Comparison of ENCODE assay signal across 8 cellular contexts in genomic region chr14:103512701-103513611, GRCh38. TPM values are rescaled to one million over a fixed set of nuclear protein-coding genes. Genes with fewer than 3 reads are reported as not detected.
DNase-seq lines count a peak whose midpoint lies in the region; ATAC-seq lines count a peak whose summit lies in the region.

No MANE protein-coding gene starts in this region.

- H3K36me3 ChIP-seq in neuronal stem cell (replicated peaks in 1 of 2; ENCODE audit: control insufficient read depth in 2 of 2, insufficient read depth in 2 of 2, low read length in 2 of 2), result peaks cover 10 to 50% of the 10 kb centered on the region in 2 donors

- H3K4me1 ChIP-seq in neuronal stem cell (ENCODE audit: control insufficient read depth in 2 of 2, insufficient read depth in 1 of 2, low read depth in 1 of 2, low read length in 2 of 2), result peaks cover 7 to 14% of the 10 kb centered on the region in 2 donors

- peak overlapping the region; percentile 40 for H2AK5ac ChIP-seq in neuronal stem cell (ENCODE audit: low read depth, low read length)

- no peak overlapping the region for H3K4ac ChIP-seq in neuronal stem cell (ENCODE audit: low read length)

- H3K18ac ChIP-seq in neuronal stem cell (ENCODE audit: low read length), result peak overlapping the region; percentile 82

- no peak overlapping the region for H2BK12ac ChIP-seq in neuronal stem cell (ENCODE audit: low read length)

- H3K14ac ChIP-seq in neuronal stem cell (ENCODE audit: low read length), result peak overlapping the region; percentile 79

- H3K4me2 ChIP-seq in neuronal stem cell (ENCODE audit: insufficient read depth, low read length, poor library complexity, severe bottlenecking), result no peak overlapping the region

- no peak overlapping the region for H2BK5ac ChIP-seq in neuronal stem cell (ENCODE audit: low read length)

- ATAC-seq in esophagus mucosa (peak; percentile 92), HG02610 (IDR thresholded peaks at IDR 0.05; ENCODE audit: unreplicated experiment) (no peak), HG03342 (IDR thresholded peaks at IDR 0.05; ENCODE audit: unreplicated experiment) (no peak)

- H2BK15ac ChIP-seq in neuronal stem cell (ENCODE audit: low read length), result no peak overlapping the region

- H2BK120ac ChIP-seq in neuronal stem cell (ENCODE audit: low read depth, low read length), result no peak overlapping the region

- H3K9ac ChIP-seq in neuronal stem cell (ENCODE audit: low read depth, low read length, poor library complexity), result no peak overlapping the region

- DNase-seq in GM03348 (ENCODE audit: low spot score) (peak; percentile 90), NCI-H524 treated with DMSO at 0.1 percent for 48 hours (lab: John Stamatoyannopoulos, UW) (peak; percentile 55), neuronal stem cell (ENCODE audit: low spot score) (no peak), GM19238 (ENCODE audit: insufficient read length, low spot score) (no peak)
- DNase-seq in activated CD4-positive, alpha-beta T cell treated with anti-CD3 and anti-CD28 coated beads, Interleukin-2, amount 50 U/mL, for 48 hours, result no peak

- no peaks in the 10 kb centered on the region for H3K79me1 ChIP-seq in neuronal stem cell (ENCODE audit: low read depth, low read length)

- H4K8ac ChIP-seq in neuronal stem cell (ENCODE audit: low read depth, low read length), result no peak overlapping the region

- H2AFZ ChIP-seq in neuronal stem cell (ENCODE audit: low read length), result no peak overlapping the region

- WGBS in neuronal stem cell (ENCODE audit: extremely low coverage in 2 of 2, insufficient read length in 2 of 2, insufficient replicate concordance in 1 of 2), 2 donors, result no CpG with 5 or more reads among the region's 25 CpGs

- no peak overlapping the region for H4K91ac ChIP-seq in neuronal stem cell (ENCODE audit: low read depth, low read length, poor library complexity)

- H3K23ac ChIP-seq in neuronal stem cell (ENCODE audit: low read depth, low read length, poor library complexity), result peak overlapping the region; percentile 57

- no peak overlapping the region for H3K27ac ChIP-seq in neuronal stem cell (replicated peaks; ENCODE audit: low read length)

- no peaks in the 10 kb centered on the region for H3K9me3 ChIP-seq in neuronal stem cell (replicated peaks in 1 of 2; ENCODE audit: control insufficient read depth in 2 of 2, insufficient read depth in 1 of 2, low read depth in 1 of 2, low read length in 2 of 2)

- no peak overlapping the region for H3K4me3 ChIP-seq in neuronal stem cell (ENCODE audit: low read length in 2 of 2)

- no peaks in the 10 kb centered on the region for H3K27me3 ChIP-seq in neuronal stem cell (ENCODE audit: control insufficient read depth in 3 of 3, insufficient read depth in 3 of 3, low read depth in 1 of 3, low read length in 3 of 3)

RNA-seq across cellular contexts. Expression of gene CKB, which starts 9.7 kb away (rescaled TPM):
- 17.8 TPM for total RNA-seq in esophagus mucosa
- 418 TPM for polyA plus RNA-seq in neuronal stem cell (2013, experiment 1 of 2)
- 412 TPM for polyA plus RNA-seq in neuronal stem cell (2013, experiment 2 of 2)

RNA-seq across cellular contexts. Expression of gene TRMT61A, which starts 16.0 kb away (rescaled TPM):
- total RNA-seq in esophagus mucosa, result 6.1 TPM
- polyA plus RNA-seq in neuronal stem cell (2013, experiment 1 of 2), result 2.1 TPM
- 2.2 TPM for polyA plus RNA-seq in neuronal stem cell (2013, experiment 2 of 2)

RNA-seq across cellular contexts. Expression of gene BAG5, which starts 49.5 kb away (rescaled TPM):
- total RNA-seq in esophagus mucosa, result 23.6 TPM
- 11.7 TPM for polyA plus RNA-seq in neuronal stem cell (2013, experiment 1 of 2)
- 11.8 TPM for polyA plus RNA-seq in neuronal stem cell (2013, experiment 2 of 2)

RNA-seq across cellular contexts. Expression of gene COA8, which starts 49.8 kb away (rescaled TPM):
- total RNA-seq in esophagus mucosa, result 30.3 TPM
- 45.8 TPM for polyA plus RNA-seq in neuronal stem cell (2013, experiment 1 of 2)
- polyA plus RNA-seq in neuronal stem cell (2013, experiment 2 of 2), result 47.5 TPM

Comparison
In these comparisons a context has a peak if more than half of its experiments do, and no peak if none do; other contexts are left out.
1. DNase-seq: peak in GM03348 (single experiment) and NCI-H524 treated with DMSO at 0.1 percent for 48 hours (single experiment); none in neuronal stem cell (single experiment), activated CD4-positive, alpha-beta T cell treated with anti-CD3 and anti-CD28 coated beads, Interleukin-2, amount 50 U/mL, for 48 hours (0 of 2) and GM19238 (single experiment).